ENCODE assay signal across 9 cellular contexts in the genomic region with DNA sequence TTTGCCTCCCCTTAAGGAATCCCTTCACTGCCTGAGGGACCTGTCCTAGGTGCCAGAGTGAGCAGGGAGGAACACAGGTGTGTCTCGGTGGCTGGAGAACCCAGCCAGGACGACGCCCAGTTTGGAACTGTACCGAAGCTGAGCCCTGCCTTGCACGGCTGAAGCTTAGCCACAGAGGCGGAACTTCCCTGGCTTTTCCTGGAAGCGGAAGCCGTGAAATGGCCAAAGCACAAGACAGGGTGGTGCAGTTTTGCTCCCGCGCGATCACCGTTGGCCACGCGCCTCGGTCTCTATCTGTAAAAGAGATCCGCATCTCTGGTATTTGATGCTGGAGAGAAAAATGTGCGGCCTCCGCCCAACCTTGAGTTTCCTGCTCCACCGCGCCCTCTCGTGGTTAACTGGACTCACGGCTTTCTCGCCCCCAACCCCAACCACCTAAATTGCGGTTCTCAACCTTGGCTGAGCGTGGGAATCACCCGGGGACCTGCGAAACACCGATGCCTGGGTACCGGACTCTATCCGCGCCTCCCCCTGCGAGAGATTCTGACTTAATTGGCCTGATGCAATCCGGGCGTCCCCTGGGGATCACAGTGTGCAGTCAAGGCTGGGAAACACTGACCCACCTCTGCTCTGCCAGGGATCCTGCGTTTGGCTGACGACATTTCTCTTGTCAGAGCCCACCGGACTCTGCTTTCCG.
DNase-seq lines count a peak whose midpoint lies in the region; FAIRE-seq and TF ChIP-seq lines count a peak whose summit lies in the region.
"Had no signal": no experiment of that assay in that cellular context is flagged by ENCODE, and none has a peak within 500 bp of the region (broad histone marks: within the 10 kb centered on the region; RNA-seq: fewer than 3 reads in every experiment).

No MANE protein-coding gene starts in this region.

- peaks cover 11% of the 10 kb centered on the region for H3K4me1 Mint-ChIP-seq in astrocyte (ENCODE audit: low read depth, unreplicated experiment)

- H3K9me2 ChIP-seq in hepatocyte (replicated peaks; ENCODE audit: insufficient read depth): no peaks in the 10 kb centered on the region

- intact Hi-C loops in vagina (cut with DNase I): loop anchor here (5.0 kb wide), 2 partner anchors 75 to 105 kb away; a partner anchor contains a TSS

- H3K4me3 Mint-ChIP-seq in astrocyte (ENCODE audit: unreplicated experiment): peak overlapping the region; percentile 54

- H3K27ac ChIP-seq in astrocyte (ENCODE audit: low read depth, low read length) (no peak overlapping the region), hepatocyte (no peak overlapping the region), vagina (peak overlapping the region; percentile 78)

- H4K20me1 ChIP-seq in astrocyte (ENCODE audit: insufficient read depth, low read length) (no peaks in the 10 kb centered on the region), hepatocyte (ENCODE audit: insufficient read depth, poor library complexity, severe bottlenecking) (no peaks in the 10 kb centered on the region)

- peak overlapping the region; percentile 86 for H3K4me2 ChIP-seq in astrocyte (ENCODE audit: low read length)
- peak overlapping the region; percentile 86 for H3K4me2 ChIP-seq in hepatocyte

- H3K4me3 ChIP-seq in astrocyte (ENCODE audit: insufficient read depth, low read depth, low read length) (peak overlapping the region; percentile 48), hepatocyte (no peak overlapping the region), vagina (peak overlapping the region; percentile 21 to 37)

- H3K36me3 Mint-ChIP-seq in astrocyte (ENCODE audit: low read depth, unreplicated experiment): no peaks in the 10 kb centered on the region

- peaks cover 1% of the 10 kb centered on the region for H3K9me3 ChIP-seq in astrocyte (ENCODE audit: insufficient read depth, low read depth, low read length)
- H3K9me3 ChIP-seq in hepatocyte (ENCODE audit: low read depth): no peaks in the 10 kb centered on the region
- H3K9me3 ChIP-seq in vagina: no peaks in the 10 kb centered on the region

- H2AFZ ChIP-seq in astrocyte (ENCODE audit: low read depth, low read length) (peak overlapping the region; percentile 96), hepatocyte (peak overlapping the region; percentile 79)

- H3K27me3 ChIP-seq in astrocyte (ENCODE audit: insufficient read depth, low read length): peaks cover 1% of the 10 kb centered on the region
- no peaks in the 10 kb centered on the region for H3K27me3 ChIP-seq in hepatocyte
- no peaks in the 10 kb centered on the region for H3K27me3 ChIP-seq in vagina

- H3K79me2 ChIP-seq in astrocyte (ENCODE audit: insufficient read depth, low read length) (no peaks in the 10 kb centered on the region), hepatocyte (no peaks in the 10 kb centered on the region)

- peaks cover 3% of the 10 kb centered on the region for H3K27me3 Mint-ChIP-seq in astrocyte (ENCODE audit: low read depth, unreplicated experiment)

- H3K27ac Mint-ChIP-seq in astrocyte (ENCODE audit: unreplicated experiment): peak overlapping the region; percentile 62

- 12% methylated on average over 38 of the region's 38 CpGs for WGBS in hepatocyte (ENCODE audit: low lambda C conversion rate, missing lambda C conversion rate)

- H3K36me3 ChIP-seq in astrocyte (ENCODE audit: insufficient read depth, low read length) (no peaks in the 10 kb centered on the region), hepatocyte (replicated peaks; ENCODE audit: insufficient read depth, low read depth) (no peaks in the 10 kb centered on the region), vagina (no peaks in the 10 kb centered on the region)

- TF ChIP-seq CTCF in astrocyte (IDR thresholded peaks at IDR 0.05; ENCODE audit: insufficient read depth, low read depth, low read length) (peak; percentile 92), hepatocyte (IDR thresholded peaks at IDR 0.05; ENCODE audit: poor library complexity) (peak; percentile 92), vagina (IDR thresholded peaks at IDR 0.05) (peak in 2 of 3 experiments; percentile 43 to 72)

- no peak for TF ChIP-seq POLR2A in vagina (IDR thresholded peaks at IDR 0.05)

- H3K4me1 ChIP-seq in astrocyte (ENCODE audit: insufficient read depth, low read length) (peaks cover 13% of the 10 kb centered on the region), hepatocyte (ENCODE audit: insufficient read depth) (no peaks in the 10 kb centered on the region), vagina (peaks cover 48% of the 10 kb centered on the region)

- peaks cover 7% of the 10 kb centered on the region for H3K9me3 Mint-ChIP-seq in astrocyte (ENCODE audit: unreplicated experiment)

- H3K9ac ChIP-seq in astrocyte (ENCODE audit: low read length): peak overlapping the region; percentile 66

- DNase-seq in CMK (ENCODE audit: low read depth): peak; percentile 65
- peak; percentile 57 for DNase-seq in GOT3 (lab: John Stamatoyannopoulos, UW)
- DNase-seq in NCI-H1105 treated with DMSO at 0.1 percent for 48 hours (lab: John Stamatoyannopoulos, UW): peak; percentile 54
- DNase-seq in T-helper 22 cell (ENCODE audit: low read depth): peak; percentile 60
- DNase-seq in astrocyte (ENCODE audit: low read depth): peak; percentile 61
- DNase-seq in hepatocyte (ENCODE audit: low spot score): peak; percentile 86
- DNase-seq in renal cortical epithelial cell (ENCODE audit: low read depth): peak; percentile 64
- DNase-seq in vagina (ENCODE audit: extremely low spot score in 2 of 2): no peak

- FAIRE-seq in astrocyte (lab: Jason Lieb, UNC): no peak
- FAIRE-seq: frontal cortex had no signal

Comparison
In these comparisons a context has a peak if more than half of its experiments do, and no peak if none do; other contexts are left out.
1. DNase-seq: peak in CMK (single experiment), GOT3 (single experiment), NCI-H1105 treated with DMSO at 0.1 percent for 48 hours (single experiment), T-helper 22 cell (single experiment), astrocyte (single experiment), hepatocyte (single experiment) and renal cortical epithelial cell (single experiment); none in vagina (0 of 2).
2. Peak in every context shown above with its lines, with median percentiles within 50 percentile points of each other: CTCF ChIP-seq.